In the genomic region with DNA sequence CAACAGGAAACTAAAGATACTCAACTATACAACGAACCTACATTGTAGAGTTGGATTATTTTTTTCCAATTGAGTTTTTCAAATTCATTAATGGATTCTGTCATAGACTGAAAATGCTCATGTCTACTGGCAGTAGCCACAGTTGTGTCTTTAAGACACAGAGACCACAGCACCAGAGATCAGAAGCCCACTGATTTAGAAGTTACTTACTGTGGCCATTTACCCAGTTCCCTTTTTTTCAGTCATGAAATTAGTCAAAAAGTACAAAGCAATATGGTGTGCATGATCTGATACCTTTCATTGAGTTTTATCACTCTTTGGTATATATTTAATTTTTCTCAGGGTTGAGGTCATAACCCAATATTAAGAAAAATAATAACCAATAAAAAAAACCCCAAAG, we compare ENCODE assay signal across 9 cellular contexts.
"Had no signal": no experiment of that assay in that cellular context is flagged by ENCODE, and none has a peak within 500 bp of the region (broad histone marks: within the 10 kb centered on the region; RNA-seq: fewer than 3 reads in every experiment).

No MANE protein-coding gene starts in this region.

- DNase-seq: H9, HCEC 1CT, IMR-90, KG1 had no signal

- H3K4me2 ChIP-seq: GM23338 had no signal

- ATAC-seq: GM23338, K562 had no signal

- FAIRE-seq: H1, H54, HTR-8/SVneo, K562 had no signal

- H2AFZ ChIP-seq: GM23338 had no signal

- H3K4me3 ChIP-seq: GM23338, K562 had no signal
